Comparison of ENCODE assay signal across 21 cellular contexts in genomic region chr10:71742301-71743098, GRCh38. TPM values are rescaled to one million over a fixed set of nuclear protein-coding genes. Genes with fewer than 3 reads are reported as not detected.
DNase-seq lines count a peak whose midpoint lies in the region; ATAC-seq and TF ChIP-seq lines count a peak whose summit lies in the region.
"Had no signal": no experiment of that assay in that cellular context is flagged by ENCODE, and none has a peak within 500 bp of the region (broad histone marks: within the 10 kb centered on the region; RNA-seq: fewer than 3 reads in every experiment).

No MANE protein-coding gene starts in this region.

- H3K27me3 Mint-ChIP-seq in activated T-cell treated with anti-CD3 and anti-CD28 coated beads, Interleukin-2, amount 50 U/mL, for 4 hours (ENCODE audit: low read depth), result no peaks in the 10 kb centered on the region
- peaks cover 4 to 8% (median 4%) of the 10 kb centered on the region in 3 donors for H3K27me3 Mint-ChIP-seq in immature natural killer cell (ENCODE audit: low read depth in 3 of 3)

- no peak overlapping the region for H3K18ac ChIP-seq in IMR-90 (ENCODE audit: low read depth, low read length)

- peaks cover 2% of the 10 kb centered on the region; the same call in 1 of the 2 replicates for H3K4me1 ChIP-seq in IMR-90 (ENCODE audit: control insufficient read depth, insufficient read depth, low read length)

- H2AK9ac ChIP-seq in IMR-90 (replicated peaks; ENCODE audit: low read depth, low read length, poor library complexity), result peak overlapping the region; percentile 55

- no peak overlapping the region for H2BK5ac ChIP-seq in IMR-90 (ENCODE audit: low read depth, low read length, poor library complexity, severe bottlenecking)

- H3K4ac ChIP-seq in IMR-90 (ENCODE audit: low read depth, low read length), result no peak overlapping the region

- peaks cover 99% of the 10 kb centered on the region for H3K4me1 Mint-ChIP-seq in activated T-cell treated with anti-CD3 and anti-CD28 coated beads, Interleukin-2, amount 50 U/mL, for 4 hours (ENCODE audit: low read depth)
- H3K4me1 Mint-ChIP-seq in immature natural killer cell, result peaks cover 88 to 94% of the 10 kb centered on the region in 2 donors

- no peak overlapping the region for H2BK120ac ChIP-seq in IMR-90 (ENCODE audit: low read depth, low read length)

- in situ Hi-C loops in IMR-90 (cut with MboI; ENCODE audit: low sequenced_read_pairs), result no loop called here

- peak overlapping the region; percentile 77 to 98 (median 92) for H3K27ac Mint-ChIP-seq in immature natural killer cell
- H3K27ac Mint-ChIP-seq: mesothelial cell of epicardium, WTC11 had no signal

- H3K27me3 ChIP-seq in IMR-90 (ENCODE audit: control insufficient read depth, insufficient read depth, low read length) (peaks cover 7% of the 10 kb centered on the region), WERI-Rb-1 (ENCODE audit: insufficient read depth, low read depth, severe bottlenecking) (no peaks in the 10 kb centered on the region)
- H3K27me3 ChIP-seq: cardiac muscle cell had no signal

- H3K79me1 ChIP-seq in IMR-90 (ENCODE audit: low read depth in 1 of 2, low read length in 2 of 2), result no peaks in the 10 kb centered on the region

- no peak overlapping the region for H2BK20ac ChIP-seq in IMR-90 (ENCODE audit: low read depth, low read length)

- no peak overlapping the region for H3K14ac ChIP-seq in IMR-90 (replicated peaks; ENCODE audit: low read depth, low read length)

- BruUV-seq in IMR-90 (replicated peaks; lab: Mats Ljungman, UMichigan), result no TSS peak

- WGBS in IMR-90 (ENCODE audit: extremely low coverage in 2 of 2, insufficient read length in 1 of 2), 2 experiments, result no CpG with 5 or more reads among the region's 10 CpGs

- H3K9me1 ChIP-seq in IMR-90 (ENCODE audit: insufficient read depth, low read length), result no peaks in the 10 kb centered on the region

- intact Hi-C loops in IMR-90 (cut with micrococcal nuclease), result no loop called here

- H3K56ac ChIP-seq in IMR-90 (ENCODE audit: extremely low read depth, insufficient read depth, low read length), result no peak overlapping the region

- H3K9me3 Mint-ChIP-seq in activated T-cell treated with anti-CD3 and anti-CD28 coated beads, Interleukin-2, amount 50 U/mL, for 4 hours, result no peaks in the 10 kb centered on the region
- H3K9me3 Mint-ChIP-seq in immature natural killer cell, result no peaks in the 10 kb centered on the region

- DNase-seq in NK-92 treated with Interleukin-12 subunit alpha and Interleukin-12 subunit beta, amount 100 ng/mL, for 24 hours (lab: John Stamatoyannopoulos, UW), result peak; percentile 29
- no peak for DNase-seq in NK-92 (lab: John Stamatoyannopoulos, UW; ENCODE audit: unreplicated experiment)
- DNase-seq in IMR-90, result no peak
- no peak for DNase-seq in activated T-cell treated with anti-CD3 and anti-CD28 coated beads, Interleukin-2, amount 50 U/mL, for 4 hours
- peak; percentile 65 to 77 (median 74) for DNase-seq in immature natural killer cell
- DNase-seq in DMS79 treated with DMSO at 0.1 percent for 48 hours (lab: John Stamatoyannopoulos, UW), result no peak
- no peak for DNase-seq in amniotic stem cell (lab: John Stamatoyannopoulos, UW)
- no peak for DNase-seq in WERI-Rb-1
- DNase-seq: COR-L47, Kasumi-1, NCI-H1930, NCI-H526 treated with DMSO at 0.1 percent for 48 hours, Right ventricle myocardium superior, substantia nigra had no signal

- H3K9me3 ChIP-seq in IMR-90 (ENCODE audit: control insufficient read depth, insufficient read depth, low read length) (peaks cover 2% of the 10 kb centered on the region; the same call in 1 of the 2 replicates), WERI-Rb-1 (ENCODE audit: severe bottlenecking) (no peaks in the 10 kb centered on the region)

- H3K27ac ChIP-seq in IMR-90 (ENCODE audit: insufficient read depth, low read length) (no peak overlapping the region), WERI-Rb-1 (no peak overlapping the region)
- H3K27ac ChIP-seq: cardiac muscle cell had no signal

- no peak overlapping the region for H3K23ac ChIP-seq in IMR-90 (ENCODE audit: low read depth, low read length)

- TF ChIP-seq CTCF in IMR-90 (conservative IDR thresholded peaks at IDR 0.05; ENCODE audit: low read depth, low read length), result no peak
- no peak for TF ChIP-seq CTCF in WERI-Rb-1 (IDR thresholded peaks at IDR 0.05; ENCODE audit: low read depth, low read length)

- no peak overlapping the region for H4K8ac ChIP-seq in IMR-90 (ENCODE audit: low read depth in 2 of 2, low read length in 2 of 2)

- H3K4me2 ChIP-seq in IMR-90 (ENCODE audit: low read depth, low read length), result no peak overlapping the region

- dilution Hi-C loops in IMR-90 (cut with HindIII; ENCODE audit: low sequenced_read_pairs, unreplicated experiment), result no loop called here

- ATAC-seq in IMR-90 (ENCODE audit: low read depth), result no peak
- peak; percentile 22 to 24 for ATAC-seq in activated T-cell treated with anti-CD3 and anti-CD28 coated beads, Interleukin-2, amount 50 U/mL, for 4 hours
- ATAC-seq: WTC11 had no signal

- POLR2A ChIA-PET in IMR-90 (lab: Charles Lee; ENCODE audit: unreplicated experiment), result no interaction called here

- H4K91ac ChIP-seq in IMR-90 (ENCODE audit: insufficient read depth, low read depth, low read length), result no peak overlapping the region

- H3K36me3 ChIP-seq in IMR-90 (ENCODE audit: control insufficient read depth, insufficient read depth, low read length) (no peaks in the 10 kb centered on the region), WERI-Rb-1 (peaks cover 39% of the 10 kb centered on the region)
- H3K36me3 ChIP-seq: cardiac muscle cell had no signal

- no peak overlapping the region for H3K9ac ChIP-seq in IMR-90 (ENCODE audit: low read depth, low read length)

- no peak overlapping the region for H2BK15ac ChIP-seq in IMR-90 (ENCODE audit: low read depth, low read length)

- no peak for TF ChIP-seq RAD21 in IMR-90 (IDR thresholded peaks at IDR 0.05; ENCODE audit: low read length)

- H4K5ac ChIP-seq in IMR-90 (ENCODE audit: low read depth, low read length), result no peak overlapping the region

- CTCF ChIA-PET in IMR-90 (lab: Yijun Ruan, JAX), result no interaction called here

- H3K4me3 Mint-ChIP-seq in activated T-cell treated with anti-CD3 and anti-CD28 coated beads, Interleukin-2, amount 50 U/mL, for 4 hours, result peak overlapping the region; percentile 21
- peak overlapping the region; percentile 56 to 82 (median 69) for H3K4me3 Mint-ChIP-seq in immature natural killer cell
- H3K4me3 Mint-ChIP-seq: mesothelial cell of epicardium, WTC11 had no signal

- H2AFZ ChIP-seq in IMR-90 (replicated peaks; ENCODE audit: low read length, poor library complexity), result peak overlapping the region; percentile 5

- H4K20me1 ChIP-seq in IMR-90 (ENCODE audit: insufficient read depth, low read length), result no peaks in the 10 kb centered on the region; the same call in 1 of the 2 replicates

- H2AK5ac ChIP-seq in IMR-90 (ENCODE audit: low read depth, low read length), result no peak overlapping the region

- peaks cover 4% of the 10 kb centered on the region for H3K36me3 Mint-ChIP-seq in activated T-cell treated with anti-CD3 and anti-CD28 coated beads, Interleukin-2, amount 50 U/mL, for 4 hours (ENCODE audit: insufficient read depth)
- no peaks in the 10 kb centered on the region for H3K36me3 Mint-ChIP-seq in immature natural killer cell
- H3K36me3 Mint-ChIP-seq: mesothelial cell of epicardium, WTC11 had no signal

- TF ChIP-seq POLR2A in IMR-90 (IDR thresholded peaks at IDR 0.05; ENCODE audit: low read depth, low read length), result no peak

- H3K4me3 ChIP-seq in IMR-90 (ENCODE audit: insufficient read depth, low read depth, low read length) (no peak overlapping the region), WERI-Rb-1 (ENCODE audit: low read depth, low read length) (no peak overlapping the region)
- H3K4me3 ChIP-seq: cardiac muscle cell had no signal

TF ChIP-seq in IMR-90, 13 proteins besides CTCF, POLR2A, EP300 and RAD21:
- no peak for TF ChIP-seq NFE2L2 (IDR thresholded peaks at IDR 0.05; ENCODE audit: low read depth, low read length)
- TF ChIP-seq MXI1 (IDR thresholded peaks at IDR 0.05; ENCODE audit: borderline replicate concordance, low read depth, low read length), result no peak
- TF ChIP-seq, protein P1, sequence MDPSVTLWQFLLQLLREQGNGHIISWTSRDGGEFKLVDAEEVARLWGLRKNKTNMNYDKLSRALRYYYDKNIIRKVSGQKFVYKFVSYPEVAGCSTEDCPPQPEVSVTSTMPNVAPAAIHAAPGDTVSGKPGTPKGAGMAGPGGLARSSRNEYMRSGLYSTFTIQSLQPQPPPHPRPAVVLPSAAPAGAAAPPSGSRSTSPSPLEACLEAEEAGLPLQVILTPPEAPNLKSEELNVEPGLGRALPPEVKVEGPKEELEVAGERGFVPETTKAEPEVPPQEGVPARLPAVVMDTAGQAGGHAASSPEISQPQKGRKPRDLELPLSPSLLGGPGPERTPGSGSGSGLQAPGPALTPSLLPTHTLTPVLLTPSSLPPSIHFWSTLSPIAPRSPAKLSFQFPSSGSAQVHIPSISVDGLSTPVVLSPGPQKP (IDR thresholded peaks at IDR 0.05; ENCODE audit: borderline replicate concordance, low read depth, low read length), result no peak
- TF ChIP-seq CEBPB (IDR thresholded peaks at IDR 0.05; ENCODE audit: low read depth, low read length), result no peak
- no peak for TF ChIP-seq FOS (IDR thresholded peaks at IDR 0.05; ENCODE audit: low read depth, low read length)
- TF ChIP-seq CHD1 (IDR thresholded peaks at IDR 0.05; ENCODE audit: low read depth, low read length), result no peak

RNA-seq across cellular contexts. Expression of gene C10orf105, which starts 22.9 kb away (rescaled TPM):
- under 0.01 TPM in 1 of 2 replicates, not detected in the other for total RNA-seq in IMR-90 (2012; rRNA removed)
- polyA plus RNA-seq in IMR-90 (2012; rRNA removed) (not detected in 2 replicates), immature natural killer cell (under 1 TPM in 2 of 3 donors, not detected in 1; 0.09 to 0.11 TPM)
- polyA plus RNA-seq in IMR-90 (2012; cell fraction: cytosol; rRNA removed), result not detected in 2 replicates
- not detected in 2 replicates for polyA plus RNA-seq in IMR-90 (2012; cell fraction: nucleus; rRNA removed; ENCODE audit: low replicate concordance)
- under 1 TPM; 0.05 to 0.28 (median 0.18) TPM for total RNA-seq in activated T-cell treated with anti-CD3 and anti-CD28 coated beads, Interleukin-2, amount 50 U/mL, for 4 hours
- total RNA-seq: A172, endothelial cell of umbilical vein, osteocyte had no signal
- polyA plus RNA-seq: cardiac muscle cell, endothelial cell of umbilical vein had no signal

RNA-seq across cellular contexts. Expression of gene VSIR, which starts 30.8 kb away (rescaled TPM):
- total RNA-seq in IMR-90 (2012; rRNA removed), result 5.0 and 5.3 TPM in 2 replicates
- 23.8 and 25.1 TPM in 2 replicates for polyA plus RNA-seq in IMR-90 (2012; rRNA removed)
- 17.6 and 24.1 TPM in 2 replicates for polyA plus RNA-seq in IMR-90 (2012; cell fraction: cytosol; rRNA removed)
- polyA plus RNA-seq in IMR-90 (2012; cell fraction: nucleus; rRNA removed; ENCODE audit: low replicate concordance), result 10.6 and 25.6 TPM in 2 replicates
- total RNA-seq in activated T-cell treated with anti-CD3 and anti-CD28 coated beads, Interleukin-2, amount 50 U/mL, for 4 hours, result 100 to 1,000 TPM; 238 to 274 (median 240) TPM
- 100 to 1,000 TPM; 183 to 376 (median 274) TPM for polyA plus RNA-seq in immature natural killer cell
- total RNA-seq: H1 had no signal

Comparison
In these comparisons a context has a peak if more than half of its experiments do, and no peak if none do; other contexts are left out.
1. DNase-seq: peak in NK-92 treated with Interleukin-12 subunit alpha and Interleukin-12 subunit beta, amount 100 ng/mL, for 24 hours (single experiment) and immature natural killer cell (3 of 3); none in NK-92 (single experiment), IMR-90 (single experiment), activated T-cell treated with anti-CD3 and anti-CD28 coated beads, Interleukin-2, amount 50 U/mL, for 4 hours (single experiment), DMS79 treated with DMSO at 0.1 percent for 48 hours (single experiment), amniotic stem cell (single experiment) and WERI-Rb-1 (single experiment).
2. RNA of gene VSIR, which starts 30.8 kb away (total RNA-seq): 238 to 274 TPM in activated T-cell treated with anti-CD3 and anti-CD28 coated beads, Interleukin-2, amount 50 U/mL, for 4 hours; 5.0 to 5.3 TPM in IMR-90; every median in the first group is over 10 times any median in the second.